Comparison of ENCODE assay signal across 7 cellular contexts in genomic region chr15:86915811-86916331, GRCh38.
DNase-seq lines count a peak whose midpoint lies in the region; ATAC-seq and TF ChIP-seq lines count a peak whose summit lies in the region.

No MANE protein-coding gene starts in this region.

- no peak overlapping the region for H3K4me3 ChIP-seq in GM12875 (ENCODE audit: low read depth, low read length)
- no peak overlapping the region for H3K4me3 ChIP-seq in breast epithelium

- H3K9me3 ChIP-seq in breast epithelium = no peaks in the 10 kb centered on the region

- H3K27me3 ChIP-seq in breast epithelium = no peaks in the 10 kb centered on the region

- no peaks in the 10 kb centered on the region for H3K4me1 ChIP-seq in breast epithelium

- H3K4me1 Mint-ChIP-seq in activated naive CD4-positive, alpha-beta T cell treated with anti-CD3 and anti-CD28 coated beads for 36 hours (ENCODE audit: low read depth) = no peaks in the 10 kb centered on the region

- H3K36me3 ChIP-seq in breast epithelium = no peaks in the 10 kb centered on the region

- DNase-seq in NCI-H460 (ENCODE audit: extremely low read depth, low read depth) = peak; percentile 24
- DNase-seq in breast epithelium (ENCODE audit: low spot score in 2 of 2) = no peak
- peak; percentile 56 for DNase-seq in kidney glomerular epithelial cell (lab: John Stamatoyannopoulos, UW)
- no peak for DNase-seq in activated naive CD4-positive, alpha-beta T cell treated with anti-CD3 and anti-CD28 coated beads for 36 hours

- TF ChIP-seq POLR2A in breast epithelium (IDR thresholded peaks at IDR 0.05) = no peak

- ATAC-seq in GM19455 (IDR thresholded peaks at IDR 0.05; ENCODE audit: unreplicated experiment) = no peak
- ATAC-seq in GM19035 (IDR thresholded peaks at IDR 0.05; ENCODE audit: unreplicated experiment) = no peak

- TF ChIP-seq CTCF in GM12875 (IDR thresholded peaks at IDR 0.05; ENCODE audit: borderline replicate concordance, insufficient read depth, low read depth, low read length) (0 out of 2 replicates have a peak, but pooled peaks have one; percentile 4), breast epithelium (IDR thresholded peaks at IDR 0.05) (peak in 2 of 3 donors; percentile 55 to 60)

- CTCF ChIA-PET in activated naive CD4-positive, alpha-beta T cell treated with anti-CD3 and anti-CD28 coated beads for 36 hours (lab: Charles Lee) = no interaction called here

- intact Hi-C loops in breast epithelium (cut with DNase I; ENCODE audit: low total_unique reads) = no loop called here
- intact Hi-C loops in activated naive CD4-positive, alpha-beta T cell treated with anti-CD3 and anti-CD28 coated beads for 36 hours (cut with micrococcal nuclease) = loop anchor here (5.0 kb wide), 1 partner anchor 1331 kb away; no protein-coding TSS in a partner anchor

- peaks cover 5% of the 10 kb centered on the region for H3K27me3 Mint-ChIP-seq in activated naive CD4-positive, alpha-beta T cell treated with anti-CD3 and anti-CD28 coated beads for 36 hours (ENCODE audit: low read depth)

- H3K4me3 Mint-ChIP-seq in activated naive CD4-positive, alpha-beta T cell treated with anti-CD3 and anti-CD28 coated beads for 36 hours = no peak overlapping the region

- no peaks in the 10 kb centered on the region for H3K9me3 Mint-ChIP-seq in activated naive CD4-positive, alpha-beta T cell treated with anti-CD3 and anti-CD28 coated beads for 36 hours

- H3K27ac ChIP-seq in breast epithelium = peak overlapping the region in 1 of 2 donors; percentile 3

- no peaks in the 10 kb centered on the region for H3K36me3 Mint-ChIP-seq in activated naive CD4-positive, alpha-beta T cell treated with anti-CD3 and anti-CD28 coated beads for 36 hours (ENCODE audit: low read depth)

- no peak overlapping the region for H3K27ac Mint-ChIP-seq in activated naive CD4-positive, alpha-beta T cell treated with anti-CD3 and anti-CD28 coated beads for 36 hours

Comparison
In these comparisons a context has a peak if more than half of its experiments do, and no peak if none do; other contexts are left out.
1. DNase-seq: peak in NCI-H460 (single experiment) and kidney glomerular epithelial cell (single experiment); none in breast epithelium (0 of 2) and activated naive CD4-positive, alpha-beta T cell treated with anti-CD3 and anti-CD28 coated beads for 36 hours (single experiment).